ENCODE assay signal across 1 cellular context in genomic region chr14:75933712-75934296, GRCh38.
TF ChIP-seq lines count a peak whose summit lies in the region.

No MANE protein-coding gene starts in this region.

TF ChIP-seq in K562, 482 proteins besides CTCF, POLR2A, EP300 and RAD21 (continued from another document):
- TF ChIP-seq MGA (IDR thresholded peaks at IDR 0.05) (no peak), ATF4 (CRISPR knock-in tag; IDR thresholded peaks at IDR 0.05) (peak; percentile 59; the same call in 1 of the 2 replicates), CBX8 (IDR thresholded peaks at IDR 0.05; ENCODE audit: borderline replicate concordance, extremely low read depth, low read depth, low read length, poor library complexity, severe bottlenecking) (no peak), ELK3 (CRISPR knock-in tag; IDR thresholded peaks at IDR 0.05) (no peak), TOE1 (IDR thresholded peaks at IDR 0.05; ENCODE audit: borderline replicate concordance) (no peak), TOE1 (CRISPR knock-in tag; IDR thresholded peaks at IDR 0.05; ENCODE audit: borderline replicate concordance, low read depth) (no peak), UBTF (IDR thresholded peaks at IDR 0.05; ENCODE audit: borderline replicate concordance in 1 of 2, low read depth in 2 of 2, low read length in 2 of 2) (no peak), MBD1 (CRISPR knock-in tag; IDR thresholded peaks at IDR 0.05) (no peak), MXI1 (IDR thresholded peaks at IDR 0.05; ENCODE audit: low read depth, low read length) (no peak), ZNF589 (CRISPR knock-in tag; IDR thresholded peaks at IDR 0.05; ENCODE audit: low read depth) (no peak), TCF15 (CRISPR knock-in tag; IDR thresholded peaks at IDR 0.05) (no peak), MEF2D (tag; conservative IDR thresholded peaks at IDR 0.05; ENCODE audit: low read depth) (no peak), CBFA2T3 (IDR thresholded peaks at IDR 0.05) (0 out of 2 replicates have a peak, but pooled peaks have one; percentile 36), CTCFL (IDR thresholded peaks at IDR 0.05; ENCODE audit: borderline replicate concordance, insufficient read depth, low read depth, low read length, poor library complexity, severe bottlenecking) (no peak), PCBP2 (IDR thresholded peaks at IDR 0.05; ENCODE audit: low read depth, low read length, poor library complexity, severe bottlenecking) (no peak)
